29 cellular contexts compared by ENCODE assay signal in genomic region chr15:80915462-80915861, GRCh38.
A peak's percentile ranks its signal among the peaks of the same experiment; 100 is the strongest.
DNase-seq lines count a peak whose midpoint lies in the region; ATAC-seq and TF ChIP-seq lines count a peak whose summit lies in the region.
"Had no signal": no experiment of that assay in that cellular context is flagged by ENCODE, and none has a peak within 500 bp of the region (broad histone marks: within the 10 kb centered on the region; RNA-seq: fewer than 3 reads in every experiment).

No MANE protein-coding gene starts in this region.

- intact Hi-C loops in mucosa of descending colon (cut with DNase I, micrococcal nuclease) = no loop called here

- H3K4me3 ChIP-seq in NT2/D1 (ENCODE audit: insufficient read length, low read depth) (no peak overlapping the region), mucosa of descending colon (no peak overlapping the region)
- H3K4me3 ChIP-seq: ascending aorta, gastroesophageal sphincter, lower lobe of right lung, psoas muscle, vagina had no signal

- no peaks in the 10 kb centered on the region for H3K36me3 ChIP-seq in NT2/D1 (ENCODE audit: insufficient read depth, insufficient read length, low read length)
- no peaks in the 10 kb centered on the region for H3K36me3 ChIP-seq in mucosa of descending colon (ENCODE audit: low read depth)
- H3K36me3 ChIP-seq: vagina had no signal

- H3K27me3 ChIP-seq in NT2/D1 (ENCODE audit: insufficient read depth, insufficient read length) (peaks cover 4% of the 10 kb centered on the region), foreskin keratinocyte (no peaks in the 10 kb centered on the region)
- H3K27me3 ChIP-seq: ascending aorta, gastroesophageal sphincter, vagina had no signal

- H3K9ac ChIP-seq in NT2/D1 (ENCODE audit: insufficient read length, low read depth) = no peak overlapping the region

- H3K9me3 ChIP-seq in NT2/D1 (ENCODE audit: insufficient read depth, low read length) (no peaks in the 10 kb centered on the region), mucosa of descending colon (no peaks in the 10 kb centered on the region)
- H3K9me3 ChIP-seq: ascending aorta, gastroesophageal sphincter, lower lobe of right lung, psoas muscle, vagina had no signal

- TF ChIP-seq CTCF in foreskin keratinocyte (conservative IDR thresholded peaks at IDR 0.05) (peak; percentile 18), mucosa of descending colon (IDR thresholded peaks at IDR 0.05) (no peak), GM20000 (IDR thresholded peaks at IDR 0.05; ENCODE audit: extremely low read depth, missing control alignments) (no peak)

- no peak for ATAC-seq in foreskin keratinocyte
- ATAC-seq in mucosa of descending colon = peak; percentile 32
- no peak for ATAC-seq in left lobe of liver
- ATAC-seq: gastroesophageal sphincter; lower lobe of right lung; natural killer cell; psoas muscle; sciatic nerve; stimulated activated naive CD8-positive, alpha-beta T cell treated with anti-CD3 and anti-CD28 coated beads, Interleukin-15, amount 100 ng/mL, for 72 hours had no signal

- DNase-seq in NCI-H524 (lab: John Stamatoyannopoulos, UW) = peak; percentile 5 to 13
- DNase-seq in NCI-H524 treated with DMSO at 0.1 percent for 48 hours (lab: John Stamatoyannopoulos, UW) = no peak
- DNase-seq in NT2/D1 (ENCODE audit: low read depth, low spot score) = peak; percentile 79
- DNase-seq in foreskin keratinocyte = no peak
- DNase-seq in mucosa of descending colon = no peak
- DNase-seq in left lobe of liver (ENCODE audit: low spot score) = no peak
- DNase-seq in GM20000 (ENCODE audit: low spot score) = no peak
- DNase-seq in stimulated activated naive CD4-positive, alpha-beta T cell (lab: John Stamatoyannopoulos, UW) = no peak
- DNase-seq: activated CD4-positive, alpha-beta T cell treated with anti-CD3 and anti-CD28 coated beads, Interleukin-2, amount 10 ng/mL, durations not matched to agents 7 days and 5 days; activated effector memory CD4-positive, alpha-beta T cell treated with anti-CD3 and anti-CD28 coated beads, Interleukin-2, amount 50 U/mL, for 16 hours; activated naive CD8-positive, alpha-beta T cell treated with anti-CD3 and anti-CD28 coated beads, Interleukin-2, amount 10 ng/mL, durations not matched to agents 7 days and 5 days; activated T-cell treated with anti-CD3 and anti-CD28 coated beads, Interleukin-2, amount 50 U/mL, for 1 hour; Calu3; CD4-positive, CD25-positive, alpha-beta regulatory T cell; hippocampal formation; Kasumi-1; lower lobe of right lung; natural killer cell; NCI-H1417 treated with DMSO at 0.1 percent for 48 hours; NCI-H2081 treated with DMSO at 0.1 percent for 48 hours; NCI-H446 treated with DMSO at 0.1 percent for 48 hours; psoas muscle; SIG-M5; stimulated activated CD8-positive, alpha-beta memory T cell treated with anti-CD3 and anti-CD28 coated beads, Interleukin-4, amount 100 ng/mL, for 48 hours; stimulated activated naive CD8-positive, alpha-beta T cell treated with anti-CD3 and anti-CD28 coated beads, Interleukin-15, amount 100 ng/mL, for 72 hours had no signal

- no peaks in the 10 kb centered on the region for H3K4me1 ChIP-seq in NT2/D1 (ENCODE audit: insufficient read depth, insufficient read length)
- no peaks in the 10 kb centered on the region for H3K4me1 ChIP-seq in foreskin keratinocyte
- H3K4me1 ChIP-seq in mucosa of descending colon (ENCODE audit: low read depth) = peaks cover 4% of the 10 kb centered on the region
- H3K4me1 ChIP-seq: ascending aorta, gastroesophageal sphincter, lower lobe of right lung, psoas muscle had no signal

- no peak overlapping the region for H3K27ac ChIP-seq in foreskin keratinocyte
- H3K27ac ChIP-seq: ascending aorta, gastroesophageal sphincter, lower lobe of right lung, psoas muscle, vagina had no signal

Comparison
In these comparisons a context has a peak if more than half of its experiments do, and no peak if none do; other contexts are left out.
1. DNase-seq: peak in NCI-H524 (2 of 2) and NT2/D1 (single experiment); none in NCI-H524 treated with DMSO at 0.1 percent for 48 hours (single experiment), foreskin keratinocyte (0 of 2), mucosa of descending colon (0 of 3), left lobe of liver (single experiment), GM20000 (single experiment) and stimulated activated naive CD4-positive, alpha-beta T cell (0 of 6).